In genomic region chr7:131904750-131905327, GRCh38 we compare ENCODE assay signal across 1 cellular context.
TF ChIP-seq lines count a peak whose summit lies in the region.

No MANE protein-coding gene starts in this region.

TF ChIP-seq in HepG2, 621 proteins besides CTCF, POLR2A, EP300 and RAD21 (continued from another document):
- TF ChIP-seq, protein P1, sequence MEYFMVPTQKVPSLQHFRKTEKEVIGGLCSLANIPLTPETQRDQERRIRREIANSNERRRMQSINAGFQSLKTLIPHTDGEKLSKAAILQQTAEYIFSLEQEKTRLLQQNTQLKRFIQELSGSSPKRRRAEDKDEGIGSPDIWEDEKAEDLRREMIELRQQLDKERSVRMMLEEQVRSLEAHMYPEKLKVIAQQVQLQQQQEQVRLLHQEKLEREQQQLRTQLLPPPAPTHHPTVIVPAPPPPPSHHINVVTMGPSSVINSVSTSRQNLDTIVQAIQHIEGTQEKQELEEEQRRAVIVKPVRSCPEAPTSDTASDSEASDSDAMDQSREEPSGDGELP (IDR thresholded peaks at IDR 0.05; ENCODE audit: borderline replicate concordance, low read depth) = no peak
- no peak for TF ChIP-seq STAT5B (CRISPR knock-in tag; IDR thresholded peaks at IDR 0.05)
- no peak for TF ChIP-seq HMGXB3 (CRISPR knock-in tag; IDR thresholded peaks at IDR 0.05; ENCODE audit: borderline replicate concordance)
- TF ChIP-seq E2F2 (CRISPR knock-in tag; IDR thresholded peaks at IDR 0.05; ENCODE audit: borderline replicate concordance) = no peak
- TF ChIP-seq, protein P2, sequence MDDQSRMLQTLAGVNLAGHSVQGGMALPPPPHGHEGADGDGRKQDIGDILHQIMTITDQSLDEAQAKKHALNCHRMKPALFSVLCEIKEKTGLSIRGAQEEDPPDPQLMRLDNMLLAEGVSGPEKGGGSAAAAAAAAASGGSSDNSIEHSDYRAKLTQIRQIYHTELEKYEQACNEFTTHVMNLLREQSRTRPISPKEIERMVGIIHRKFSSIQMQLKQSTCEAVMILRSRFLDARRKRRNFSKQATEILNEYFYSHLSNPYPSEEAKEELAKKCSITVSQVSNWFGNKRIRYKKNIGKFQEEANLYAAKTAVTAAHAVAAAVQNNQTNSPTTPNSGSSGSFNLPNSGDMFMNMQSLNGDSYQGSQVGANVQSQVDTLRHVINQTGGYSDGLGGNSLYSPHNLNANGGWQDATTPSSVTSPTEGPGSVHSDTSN (CRISPR knock-in tag; IDR thresholded peaks at IDR 0.05; ENCODE audit: borderline replicate concordance) = no peak
- TF ChIP-seq ZNF850 (CRISPR knock-in tag; conservative IDR thresholded peaks at IDR 0.05) = no peak
